1 cellular context compared by ENCODE assay signal in genomic region chr1:200437556-200438203, GRCh38.
TF ChIP-seq lines count a peak whose summit lies in the region.

No MANE protein-coding gene starts in this region.

TF ChIP-seq in WTC11, 78 proteins besides CTCF, POLR2A, EP300 and RAD21 (continued from another document):
- TF ChIP-seq ZNF425 (CRISPR knock-in tag; conservative IDR thresholded peaks at IDR 0.05) (no peak), ATF6 (CRISPR knock-in tag; IDR thresholded peaks at IDR 0.05) (no peak), ZNF532 (CRISPR knock-in tag; IDR thresholded peaks at IDR 0.05; ENCODE audit: borderline replicate concordance) (no peak), ATF3 (CRISPR knock-in tag; conservative IDR thresholded peaks at IDR 0.05) (no peak), E2F1 (CRISPR knock-in tag; IDR thresholded peaks at IDR 0.05) (no peak), ZNF423 (CRISPR knock-in tag; IDR thresholded peaks at IDR 0.05) (no peak)
